Comparison of ENCODE assay signal across 8 cellular contexts in genomic region chr6:46217671-46218131, GRCh38. TPM values are rescaled to one million over a fixed set of nuclear protein-coding genes. Genes with fewer than 3 reads are reported as not detected.
DNase-seq lines count a peak whose midpoint lies in the region; ATAC-seq and TF ChIP-seq lines count a peak whose summit lies in the region.

No MANE protein-coding gene starts in this region.

- POLR2A ChIA-PET in HEK293T (lab: Yijun Ruan, JAX): no interaction called here

- no peaks in the 10 kb centered on the region for H3K27me3 ChIP-seq in stomach

- TF ChIP-seq POLR2A in stomach (IDR thresholded peaks at IDR 0.05): no peak

- peak; percentile 91 for TF ChIP-seq EP300 in stomach (IDR thresholded peaks at IDR 0.05)

- H3K4me3 ChIP-seq in coronary artery: no peak overlapping the region
- no peak overlapping the region for H3K4me3 ChIP-seq in stomach

- CTCF ChIA-PET in HEK293T (lab: Yijun Ruan, JAX): interaction anchor here (0.7 kb wide), 1 partner anchor 1742 kb away, joined by 4 read pairs; no protein-coding TSS in a partner anchor

- intact Hi-C loops in Right ventricle myocardium inferior (cut with DNase I): loop anchor here (5.0 kb wide), 1 partner anchor 125 kb away; no protein-coding TSS in a partner anchor
- intact Hi-C loops in cardiac septum (cut with DNase I): loop anchor here (2.0 kb wide), 1 partner anchor 273 kb away; the partner anchor contains the start of gene RCAN2
- intact Hi-C loops in stomach (cut with DNase I; ENCODE audit: low total_unique reads): no loop called here

- no peaks in the 10 kb centered on the region for H3K36me3 ChIP-seq in stomach

- no peaks in the 10 kb centered on the region for H3K9me3 ChIP-seq in stomach

- ATAC-seq in Right ventricle myocardium inferior: peak; percentile 85
- peak; percentile 65 for ATAC-seq in HG03175 (IDR thresholded peaks at IDR 0.05; ENCODE audit: unreplicated experiment)

- WGBS in stomach, 5 donors: 50 to 75% (median 65%) methylated on average over 5 of the region's 5 CpGs

- DNase-seq in Right ventricle myocardium inferior (ENCODE audit: missing footprints) (no peak), cardiac septum (ENCODE audit: low spot score) (no peak), coronary artery (ENCODE audit: low spot score) (peak; percentile 89), stomach (no peak), NCI-H82 (lab: John Stamatoyannopoulos, UW) (no peak), HEK293T (ENCODE audit: extremely low spot score) (no peak)
- no peak for DNase-seq in activated CD4-positive, CD25-positive, alpha-beta regulatory T cell treated with anti-CD3 and anti-CD28 coated beads, Interleukin-2, amount 50 U/mL, for 72 hours

- TF ChIP-seq CTCF in coronary artery (IDR thresholded peaks at IDR 0.05) (no peak), stomach (IDR thresholded peaks at IDR 0.05) (no peak)

- H3K27ac ChIP-seq in coronary artery: peak overlapping the region; percentile 93 to 98
- peak overlapping the region in 4 of 5 donors; percentile 43 to 69 (median 58) for H3K27ac ChIP-seq in stomach

- no peaks in the 10 kb centered on the region for H3K4me1 ChIP-seq in stomach

TF ChIP-seq in HEK293T, 16 proteins besides CTCF, POLR2A, EP300 and RAD21:
- TF ChIP-seq SUZ12 (IDR thresholded peaks at IDR 0.05) (no peak), BHLHE40 (IDR thresholded peaks at IDR 0.05; ENCODE audit: borderline replicate concordance) (no peak), FOXK2 (IDR thresholded peaks at IDR 0.05) (no peak), HDGF (IDR thresholded peaks at IDR 0.05; ENCODE audit: borderline replicate concordance) (no peak), LEF1 (IDR thresholded peaks at IDR 0.05; ENCODE audit: borderline replicate concordance) (no peak), SP1 (IDR thresholded peaks at IDR 0.05) (no peak), NFRKB (IDR thresholded peaks at IDR 0.05) (no peak), PKNOX1 (IDR thresholded peaks at IDR 0.05) (no peak), CTBP1 (IDR thresholded peaks at IDR 0.05; ENCODE audit: borderline replicate concordance) (no peak), ARNT (IDR thresholded peaks at IDR 0.05) (no peak), TARDBP (IDR thresholded peaks at IDR 0.05) (no peak)

RNA-seq across cellular contexts. Expression of gene ENPP5, which starts 46.9 kb away (rescaled TPM):
- total RNA-seq in Right ventricle myocardium inferior (2.8 TPM), cardiac septum (2.9 TPM), stomach (1 to 10 TPM in 4 of 5 donors, not detected in 1; 2.2 to 6.4 (median 2.6) TPM)
- 1 to 10 TPM; 1.0 to 2.3 (median 1.8) TPM for polyA plus RNA-seq in stomach
